In the genomic region with DNA sequence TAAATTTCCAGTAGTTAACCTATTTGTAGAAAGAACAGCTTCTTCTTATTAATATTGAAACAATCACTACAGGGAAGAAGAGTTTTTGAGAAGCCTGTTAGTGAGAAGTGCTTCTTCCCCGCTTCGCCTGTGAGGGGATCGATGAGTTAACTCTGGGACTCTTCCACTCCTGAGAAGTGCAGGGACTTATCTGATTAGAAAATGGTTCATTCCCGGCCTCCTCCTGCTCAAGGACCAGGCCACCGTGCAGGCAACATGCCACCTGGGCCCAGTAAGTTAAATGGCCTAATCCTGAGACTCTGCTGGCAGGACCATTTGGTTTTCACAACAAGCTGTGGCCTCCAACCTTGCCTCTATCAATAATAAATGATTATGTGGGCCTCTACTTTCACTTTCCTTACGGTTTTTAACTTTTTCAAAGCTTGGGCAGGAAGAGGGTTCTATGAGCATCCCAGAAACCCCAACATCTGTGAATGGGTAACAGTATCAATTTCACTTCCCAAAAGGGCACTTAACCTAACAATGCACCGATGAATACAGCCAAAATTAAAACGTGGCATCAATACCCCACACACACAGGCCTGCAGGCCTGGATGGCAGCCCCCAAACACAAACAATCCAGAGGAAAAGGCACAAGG, we compare ENCODE assay signal across 10 cellular contexts. TPM values are rescaled to one million over a fixed set of nuclear protein-coding genes. Genes with fewer than 3 reads are reported as not detected.
DNase-seq lines count a peak whose midpoint lies in the region; ATAC-seq lines count a peak whose summit lies in the region.
"Had no signal": no experiment of that assay in that cellular context is flagged by ENCODE, and none has a peak within 500 bp of the region (broad histone marks: within the 10 kb centered on the region; RNA-seq: fewer than 3 reads in every experiment).

No MANE protein-coding gene starts in this region.

- no peaks in the 10 kb centered on the region for H3K27me3 Mint-ChIP-seq in T-helper 1 cell treated with Interleukin-12 subunit alpha and Interleukin-12 subunit beta and Interleukin-4 antibody, amounts not matched to agents 30 μg/mL and 1 μg/mL, for 36 hours (ENCODE audit: low read depth)
- H3K27me3 Mint-ChIP-seq in IgD-negative memory B cell: no peaks in the 10 kb centered on the region
- H3K27me3 Mint-ChIP-seq in naive B cell: no peaks in the 10 kb centered on the region

- no peak overlapping the region for H3K4me3 Mint-ChIP-seq in T-helper 1 cell treated with Interleukin-12 subunit alpha and Interleukin-12 subunit beta and Interleukin-4 antibody, amounts not matched to agents 30 μg/mL and 1 μg/mL, for 36 hours
- H3K4me3 Mint-ChIP-seq in IgD-negative memory B cell: peak overlapping the region in 3 of 4 donors; percentile 15 to 70 (median 38)
- peak overlapping the region in 7 of 8 donors; percentile 3 to 84 (median 60) for H3K4me3 Mint-ChIP-seq in naive B cell

- ATAC-seq in GM21447 (IDR thresholded peaks at IDR 0.05; ENCODE audit: unreplicated experiment): peak; percentile 40
- ATAC-seq in naive B cell (ENCODE audit: low read depth in 2 of 2): peak; percentile 77 to 86
- no peak for ATAC-seq in GM19455 (IDR thresholded peaks at IDR 0.05; ENCODE audit: unreplicated experiment)
- ATAC-seq: naive thymus-derived CD8-positive, alpha-beta T cell had no signal

- H3K9me3 Mint-ChIP-seq in T-helper 1 cell treated with Interleukin-12 subunit alpha and Interleukin-12 subunit beta and Interleukin-4 antibody, amounts not matched to agents 30 μg/mL and 1 μg/mL, for 36 hours: no peaks in the 10 kb centered on the region
- H3K9me3 Mint-ChIP-seq in IgD-negative memory B cell (no peaks in the 10 kb centered on the region), naive B cell (peaks cover 0 to under 1% (median 0%) of the 10 kb centered on the region in 7 donors)
- H3K9me3 Mint-ChIP-seq: naive thymus-derived CD8-positive, alpha-beta T cell had no signal

- H3K27ac Mint-ChIP-seq in T-helper 1 cell treated with Interleukin-12 subunit alpha and Interleukin-12 subunit beta and Interleukin-4 antibody, amounts not matched to agents 30 μg/mL and 1 μg/mL, for 36 hours: peak overlapping the region; percentile 63
- H3K27ac Mint-ChIP-seq in IgD-negative memory B cell: peak overlapping the region in 2 of 3 donors; percentile 59 to 77
- peak overlapping the region; percentile 2 to 94 (median 70) for H3K27ac Mint-ChIP-seq in naive B cell

- H3K4me1 Mint-ChIP-seq in T-helper 1 cell treated with Interleukin-12 subunit alpha and Interleukin-12 subunit beta and Interleukin-4 antibody, amounts not matched to agents 30 μg/mL and 1 μg/mL, for 36 hours (ENCODE audit: low read depth): peaks cover 37% of the 10 kb centered on the region
- peaks cover 6 to 23% (median 9%) of the 10 kb centered on the region in 3 donors for H3K4me1 Mint-ChIP-seq in IgD-negative memory B cell
- peaks cover 14 to 60% (median 28%) of the 10 kb centered on the region in 3 donors for H3K4me1 Mint-ChIP-seq in naive B cell

- H3K36me3 Mint-ChIP-seq in T-helper 1 cell treated with Interleukin-12 subunit alpha and Interleukin-12 subunit beta and Interleukin-4 antibody, amounts not matched to agents 30 μg/mL and 1 μg/mL, for 36 hours (ENCODE audit: low read depth): no peaks in the 10 kb centered on the region
- H3K36me3 Mint-ChIP-seq in IgD-negative memory B cell: no peaks in the 10 kb centered on the region
- H3K36me3 Mint-ChIP-seq in naive B cell: peaks cover 0 to 2% of the 10 kb centered on the region in 2 donors
- H3K36me3 Mint-ChIP-seq: naive thymus-derived CD8-positive, alpha-beta T cell had no signal

- DNase-seq in T-helper 1 cell: no peak
- DNase-seq in naive B cell: peak; percentile 21
- no peak for DNase-seq in superior temporal gyrus (ENCODE audit: extremely low spot score)
- DNase-seq in NCI-H2227 (lab: John Stamatoyannopoulos, UW; ENCODE audit: unreplicated experiment): no peak
- DNase-seq: hypothalamus; naive thymus-derived CD8-positive, alpha-beta T cell had no signal

RNA-seq across cellular contexts. Expression of gene SIPA1L2, which starts 33.1 kb away (rescaled TPM):
- not detected for polyA plus RNA-seq in IgD-negative memory B cell
- not detected for polyA plus RNA-seq in naive B cell (ENCODE audit: low read depth in 6 of 6)
